ENCODE assay signal across 12 cellular contexts in the genomic region with DNA sequence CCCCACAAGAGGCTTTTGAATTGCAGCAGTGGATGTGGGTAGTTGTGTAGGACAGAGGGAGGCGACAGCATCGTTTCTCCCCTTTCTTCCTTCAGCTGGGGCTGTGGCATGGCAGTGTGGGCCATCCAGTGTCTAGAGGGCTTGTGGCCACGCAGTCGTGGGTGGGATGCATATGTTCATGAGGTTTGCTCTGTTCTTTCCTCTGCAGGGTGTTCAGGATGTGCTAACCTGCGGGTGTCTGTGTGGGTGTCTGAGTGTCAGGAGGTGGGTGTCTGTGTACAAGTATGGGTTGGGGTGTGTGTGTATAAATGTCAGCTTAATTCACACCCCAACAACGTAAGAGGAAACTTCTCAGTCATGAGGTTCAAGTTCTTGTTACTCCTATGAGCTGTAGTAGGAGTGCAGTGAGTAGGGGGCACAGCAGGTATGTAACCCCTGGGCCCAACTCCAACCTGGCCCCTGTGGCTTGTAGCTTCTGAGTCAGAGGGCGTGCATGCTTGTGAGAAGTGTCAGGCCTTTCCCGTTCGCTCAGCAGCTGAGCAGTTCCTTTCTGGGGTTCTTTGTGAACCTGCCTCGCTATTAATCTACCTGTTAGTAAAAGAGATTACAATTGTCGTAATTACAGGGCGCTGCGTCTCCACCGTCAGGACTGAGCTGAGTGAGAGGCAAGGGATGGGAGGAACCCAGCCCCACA. TPM values are rescaled to one million over a fixed set of nuclear protein-coding genes. Genes with fewer than 3 reads are reported as not detected.
DNase-seq lines count a peak whose midpoint lies in the region; ATAC-seq and TF ChIP-seq lines count a peak whose summit lies in the region.
"Had no signal": no experiment of that assay in that cellular context is flagged by ENCODE, and none has a peak within 500 bp of the region (broad histone marks: within the 10 kb centered on the region; RNA-seq: fewer than 3 reads in every experiment).

No MANE protein-coding gene starts in this region.

- no peak overlapping the region for H3K4me3 ChIP-seq in left lung
- H3K4me3 ChIP-seq: lung had no signal

- peak overlapping the region; percentile 46 for H3K27ac Mint-ChIP-seq in activated naive CD8-positive, alpha-beta T cell treated with anti-CD3 and anti-CD28 coated beads, Interleukin-2, amount 10 ng/mL, durations not matched to agents 7 days and 5 days
- H3K27ac Mint-ChIP-seq: dendritic cell treated with granulocyte-macrophage colony-stimulating factor and Interleukin-4, amounts not matched to agents 40 ng/mL and 50 ng/mL, for 4 days had no signal

- intact Hi-C loops in left lung (cut with DNase I) = no loop called here

- no peaks in the 10 kb centered on the region for H3K27me3 ChIP-seq in left lung

- POLR2A ChIA-PET in activated naive CD8-positive, alpha-beta T cell treated with anti-CD3 and anti-CD28 coated beads, Interleukin-2, amount 10 ng/mL, durations not matched to agents 7 days and 5 days (lab: Charles Lee) = no interaction called here

- peaks cover 18% of the 10 kb centered on the region for H3K4me1 Mint-ChIP-seq in activated naive CD8-positive, alpha-beta T cell treated with anti-CD3 and anti-CD28 coated beads, Interleukin-2, amount 10 ng/mL, durations not matched to agents 7 days and 5 days

- H3K4me3 Mint-ChIP-seq in activated naive CD8-positive, alpha-beta T cell treated with anti-CD3 and anti-CD28 coated beads, Interleukin-2, amount 10 ng/mL, durations not matched to agents 7 days and 5 days = peak overlapping the region; percentile 4
- H3K4me3 Mint-ChIP-seq: dendritic cell treated with granulocyte-macrophage colony-stimulating factor and Interleukin-4, amounts not matched to agents 40 ng/mL and 50 ng/mL, for 4 days had no signal

- peaks cover 28 to 57% of the 10 kb centered on the region in 2 donors for H3K4me1 ChIP-seq in left lung

- no peaks in the 10 kb centered on the region for H3K9me3 ChIP-seq in left lung

- DNase-seq in activated T-cell treated with anti-CD3 and anti-CD28 coated beads for 1 hour (ENCODE audit: low read depth) (peak; percentile 12), left lung (no peak)
- DNase-seq in activated T-cell treated with anti-CD3 and anti-CD28 coated beads, Interleukin-2, amount 50 U/mL, for 1 hour = no peak
- DNase-seq in activated naive CD8-positive, alpha-beta T cell treated with anti-CD3 and anti-CD28 coated beads, Interleukin-2, amount 10 ng/mL, durations not matched to agents 7 days and 5 days = no peak
- DNase-seq: NCI-H1694; stimulated activated CD4-positive, alpha-beta T cell treated with anti-CD3 and anti-CD28 coated beads, Interleukin-2, amount 100 ng/mL, for 24 hours had no signal

- no peaks in the 10 kb centered on the region for H3K27me3 Mint-ChIP-seq in activated naive CD8-positive, alpha-beta T cell treated with anti-CD3 and anti-CD28 coated beads, Interleukin-2, amount 10 ng/mL, durations not matched to agents 7 days and 5 days
- H3K27me3 Mint-ChIP-seq: dendritic cell treated with granulocyte-macrophage colony-stimulating factor and Interleukin-4, amounts not matched to agents 40 ng/mL and 50 ng/mL, for 4 days had no signal

- peak; percentile 84 for ATAC-seq in activated naive CD8-positive, alpha-beta T cell treated with anti-CD3 and anti-CD28 coated beads, Interleukin-2, amount 10 ng/mL, durations not matched to agents 7 days and 5 days (ENCODE audit: low read depth)
- ATAC-seq in left lung = peak; percentile 33
- ATAC-seq in HG03045 (IDR thresholded peaks at IDR 0.05; ENCODE audit: unreplicated experiment) = no peak
- ATAC-seq in HG03039 (IDR thresholded peaks at IDR 0.05; ENCODE audit: unreplicated experiment) = no peak
- no peak for ATAC-seq in GM21447 (IDR thresholded peaks at IDR 0.05; ENCODE audit: unreplicated experiment)

- no peak for TF ChIP-seq CTCF in left lung (IDR thresholded peaks at IDR 0.05)

- H3K36me3 Mint-ChIP-seq in activated naive CD8-positive, alpha-beta T cell treated with anti-CD3 and anti-CD28 coated beads, Interleukin-2, amount 10 ng/mL, durations not matched to agents 7 days and 5 days = no peaks in the 10 kb centered on the region

- H3K36me3 ChIP-seq in left lung = no peaks in the 10 kb centered on the region

- H3K27ac ChIP-seq in left lung = peak overlapping the region in 1 of 2 donors; percentile 60
- peak overlapping the region; percentile 59 for H3K27ac ChIP-seq in temporal lobe (ENCODE audit: low read depth, low read length)

- no peaks in the 10 kb centered on the region for H3K9me3 Mint-ChIP-seq in activated naive CD8-positive, alpha-beta T cell treated with anti-CD3 and anti-CD28 coated beads, Interleukin-2, amount 10 ng/mL, durations not matched to agents 7 days and 5 days
- H3K9me3 Mint-ChIP-seq: dendritic cell treated with granulocyte-macrophage colony-stimulating factor and Interleukin-4, amounts not matched to agents 40 ng/mL and 50 ng/mL, for 4 days had no signal

RNA-seq across cellular contexts. Expression of a gene that starts 49.0 kb away (rescaled TPM):
- total RNA-seq in activated naive CD8-positive, alpha-beta T cell treated with anti-CD3 and anti-CD28 coated beads, Interleukin-2, amount 10 ng/mL, durations not matched to agents 7 days and 5 days = 1 to 10 TPM; 1.5 to 2.5 TPM
- total RNA-seq in left lung (100 to 1,000 TPM; 166 to 237 TPM), temporal lobe (185 TPM)

RNA-seq across cellular contexts. Expression of a gene that starts 58.4 kb away (rescaled TPM):
- 1 to 10 TPM; 3.7 TPM for total RNA-seq in activated naive CD8-positive, alpha-beta T cell treated with anti-CD3 and anti-CD28 coated beads, Interleukin-2, amount 10 ng/mL, durations not matched to agents 7 days and 5 days
- total RNA-seq in left lung = 10 to 100 TPM; 15.4 to 32.9 TPM
- total RNA-seq in temporal lobe = 1.2 TPM

Comparison
In these comparisons a context has a peak if more than half of its experiments do, and no peak if none do; other contexts are left out.
1. ATAC-seq: peak in activated naive CD8-positive, alpha-beta T cell treated with anti-CD3 and anti-CD28 coated beads, Interleukin-2, amount 10 ng/mL, durations not matched to agents 7 days and 5 days (single experiment) and left lung (single experiment); none in HG03045 (single experiment), HG03039 (single experiment) and GM21447 (single experiment).
2. RNA of a gene that starts 49.0 kb away (total RNA-seq): 166 to 237 TPM in left lung and 185 TPM in temporal lobe (single experiment); 1.5 to 2.5 TPM in activated naive CD8-positive, alpha-beta T cell treated with anti-CD3 and anti-CD28 coated beads, Interleukin-2, amount 10 ng/mL, durations not matched to agents 7 days and 5 days; every median in the first group is over 10 times any median in the second.